ENCODE assay signal across 8 cellular contexts in genomic region chr1:43358121-43358745, GRCh38. TPM values are rescaled to one million over a fixed set of nuclear protein-coding genes. Genes with fewer than 3 reads are reported as not detected.
DNase-seq lines count a peak whose midpoint lies in the region; ATAC-seq, FAIRE-seq and TF ChIP-seq lines count a peak whose summit lies in the region.

No MANE protein-coding gene starts in this region.

- intact Hi-C loops in OCI-LY7 (cut with micrococcal nuclease; ENCODE audit: unreplicated experiment) = loop anchor here (1.0 kb wide), 2 partner anchors 10 to 120 kb away; partner anchors contain the start of gene ELOVL1

- DNase-seq in AG04450 (ENCODE audit: low read depth, low spot score) = no peak
- DNase-seq in OCI-LY7 (ENCODE audit: low spot score) = peak; percentile 60
- peak; percentile 58 for DNase-seq in astrocyte of the spinal cord (ENCODE audit: low read depth, low spot score)
- peak; percentile 52 for DNase-seq in iPS-NIHi7 (ENCODE audit: extremely low spot score)
- peak; percentile 79 for DNase-seq in small intestine
- DNase-seq in amniotic stem cell (lab: John Stamatoyannopoulos, UW) = no peak

- H3K27ac ChIP-seq in AG04450 (ENCODE audit: low read depth, low read length) (peak overlapping the region; percentile 83), OCI-LY7 (ENCODE audit: low read depth, low read length, poor library complexity, severe bottlenecking) (peak overlapping the region; percentile 67), small intestine (ENCODE audit: low read depth in 1 of 2, low read length in 1 of 2) (peak overlapping the region; percentile 98 to 99)

- peak; percentile 56 for TF ChIP-seq CTCF in AG04450 (IDR thresholded peaks at IDR 0.05; ENCODE audit: low read depth, low read length)
- peak; percentile 61 for TF ChIP-seq CTCF in GM12875 (IDR thresholded peaks at IDR 0.05; ENCODE audit: borderline replicate concordance, insufficient read depth, low read depth, low read length)
- peak; percentile 72 for TF ChIP-seq CTCF in OCI-LY7 (conservative IDR thresholded peaks at IDR 0.05; ENCODE audit: low read length)
- TF ChIP-seq CTCF in astrocyte of the spinal cord (IDR thresholded peaks at IDR 0.05; ENCODE audit: low read depth, low read length) = peak; percentile 42

- H3K9me3 ChIP-seq in AG04450 (ENCODE audit: control insufficient read depth, insufficient read depth, low read length) (peaks cover 4% of the 10 kb centered on the region; the same call in 1 of the 2 replicates), OCI-LY7 (ENCODE audit: low read length) (no peaks in the 10 kb centered on the region), small intestine (ENCODE audit: control insufficient read depth, low read depth) (no peaks in the 10 kb centered on the region)

- no TSS peak for BruUV-seq in OCI-LY7 (replicated peaks; lab: Mats Ljungman, UMichigan)

- in situ Hi-C loops in astrocyte of the spinal cord (cut with HindIII; ENCODE audit: low sequenced_read_pairs) = no loop called here

- CTCF ChIA-PET in AG04450 (lab: Charles Lee) = interaction anchor here (0.6 to 2.3 kb wide), 6 partner anchors 16 to 442 kb away, joined by 3 to 15 read pairs (median 3); no protein-coding TSS in a partner anchor
- CTCF ChIA-PET in OCI-LY7 (lab: Charles Lee; ENCODE audit: unreplicated experiment) = interaction anchor here (0.7 to 0.8 kb wide), 2 partner anchors 119 to 131 kb away, joined by 3 read pairs; no protein-coding TSS in a partner anchor

- H3K27me3 ChIP-seq in AG04450 (ENCODE audit: control insufficient read depth, insufficient read depth, low read length) (no peaks in the 10 kb centered on the region), small intestine (ENCODE audit: control insufficient read depth in 2 of 2, insufficient read depth in 2 of 2, low read length in 2 of 2) (no peaks in the 10 kb centered on the region)

- WGBS in small intestine, 3 donors = 0 to 1% (median 1%) methylated on average over 31 to 33 of the region's 33 CpGs

- peak; percentile 6 for ATAC-seq in HG03280 (IDR thresholded peaks at IDR 0.05; ENCODE audit: unreplicated experiment)

- H3K4me1 ChIP-seq in OCI-LY7 (ENCODE audit: insufficient read depth, low read length, poor library complexity, severe bottlenecking) (peaks cover 32% of the 10 kb centered on the region), small intestine (ENCODE audit: control insufficient read depth in 2 of 2, insufficient read depth in 1 of 2, low read depth in 1 of 2, low read length in 1 of 2) (no peaks in the 10 kb centered on the region)

- peak overlapping the region; percentile 78 for H3K4me2 ChIP-seq in OCI-LY7 (ENCODE audit: low read length)

- peaks cover 28% of the 10 kb centered on the region for H3K79me2 ChIP-seq in OCI-LY7 (ENCODE audit: insufficient read depth, low read depth, low read length)

- peaks cover 4% of the 10 kb centered on the region; the same call in 1 of the 2 replicates for H4K20me1 ChIP-seq in OCI-LY7 (ENCODE audit: insufficient read depth, low read length)

- H3K4me3 ChIP-seq in AG04450 (ENCODE audit: low read depth, low read length) (peak overlapping the region; percentile 72), GM12875 (ENCODE audit: low read depth, low read length) (peak overlapping the region; percentile 67), OCI-LY7 (ENCODE audit: low read depth, low read length, poor library complexity, severe bottlenecking) (peak overlapping the region; percentile 99), astrocyte of the spinal cord (ENCODE audit: low read depth, low read length) (peak overlapping the region; percentile 52), small intestine (ENCODE audit: low read depth in 1 of 2, low read length in 2 of 2) (peak overlapping the region; percentile 59 to 79)

- H3K9me2 ChIP-seq in OCI-LY7 (ENCODE audit: insufficient read depth, low read length) = no peaks in the 10 kb centered on the region

- H3K36me3 ChIP-seq in OCI-LY7 (ENCODE audit: insufficient read depth, low read length) (peaks cover 43% of the 10 kb centered on the region), small intestine (ENCODE audit: control insufficient read depth in 2 of 2, insufficient read depth in 2 of 2, low read length in 2 of 2) (peaks cover 0 to 11% of the 10 kb centered on the region in 2 donors)

- POLR2A ChIA-PET in AG04450 (lab: Yijun Ruan, JAX) (interaction anchor here (0.5 to 2.5 kb wide), 10 partner anchors 9 to 131 kb away, joined by 3 to 25 read pairs (median 5); partner anchors contain the start of genes C1orf210, ELOVL1, MED8 and SZT2), OCI-LY7 (lab: Charles Lee) (interaction anchor here (0.6 to 2.2 kb wide), 7 partner anchors 8 to 155 kb away, joined by 3 to 11 read pairs (median 4); partner anchors contain the start of gene ELOVL1)

- peak overlapping the region; percentile 82 for H2AFZ ChIP-seq in OCI-LY7 (ENCODE audit: low read length)

- no peak for FAIRE-seq in small intestine (lab: Jason Lieb, UNC)

RNA-seq across cellular contexts. Expression of gene CDC20, which starts 0.5 kb away (rescaled TPM):
- polyA plus RNA-seq in AG04450 (2011; rRNA removed) = 22.8 and 27.5 TPM in 2 replicates
- polyA minus RNA-seq in AG04450 (2011; rRNA and poly(A)+ RNA removed) = 41.6 and 47.4 TPM in 2 replicates
- total RNA-seq in OCI-LY7 (2014; rRNA removed; shearing (Covaris generic)) = 153 and 174 TPM in 2 replicates
- 209 and 223 TPM in 2 replicates for total RNA-seq in OCI-LY7 (2022)
- polyA plus RNA-seq in small intestine = 10 to 100 TPM in 1 of 3 donors, 1 to 10 TPM in 2; 3.8 to 62.2 (median 6.3) TPM

RNA-seq across cellular contexts. Expression of gene ELOVL1, which starts 9.6 kb away (rescaled TPM):
- polyA plus RNA-seq in AG04450 (2011; rRNA removed) = 165 and 167 TPM in 2 replicates
- polyA minus RNA-seq in AG04450 (2011; rRNA and poly(A)+ RNA removed) = 90.0 and 97.7 TPM in 2 replicates
- total RNA-seq in OCI-LY7 (2014; rRNA removed; shearing (Covaris generic)) = 24.4 and 35.9 TPM in 2 replicates
- 38.2 and 43.9 TPM in 2 replicates for total RNA-seq in OCI-LY7 (2022)
- 100 to 1,000 TPM in 1 of 3 donors, 10 to 100 TPM in 2; 60.6 to 105 (median 64.6) TPM for polyA plus RNA-seq in small intestine

RNA-seq across cellular contexts. Expression of gene MPL, which starts 20.6 kb away (rescaled TPM):
- polyA plus RNA-seq in AG04450 (2011; rRNA removed) (not detected in 2 replicates), small intestine (not detected)
- not detected in 2 replicates for polyA minus RNA-seq in AG04450 (2011; rRNA and poly(A)+ RNA removed)
- total RNA-seq in OCI-LY7 (2014; rRNA removed; shearing (Covaris generic)) = not detected in 2 replicates
- not detected in 2 replicates for total RNA-seq in OCI-LY7 (2022)

RNA-seq across cellular contexts. Expression of gene MED8, which starts 31.4 kb away (rescaled TPM):
- polyA plus RNA-seq in AG04450 (2011; rRNA removed) = 59.3 and 63.7 TPM in 2 replicates
- polyA minus RNA-seq in AG04450 (2011; rRNA and poly(A)+ RNA removed) = 36.9 and 41.8 TPM in 2 replicates
- 37.6 and 38.8 TPM in 2 replicates for total RNA-seq in OCI-LY7 (2014; rRNA removed; shearing (Covaris generic))
- total RNA-seq in OCI-LY7 (2022) = 37.8 and 38.4 TPM in 2 replicates
- polyA plus RNA-seq in small intestine = 10 to 100 TPM; 36.6 to 40.3 (median 38.9) TPM

RNA-seq across cellular contexts. Expression of gene SZT2, which starts 31.5 kb away (rescaled TPM):
- polyA plus RNA-seq in AG04450 (2011; rRNA removed) (9.4 and 10.4 TPM in 2 replicates), small intestine (10 to 100 TPM in 2 of 3 donors, 1 to 10 TPM in 1; 8.9 to 21.5 (median 16.5) TPM)
- polyA minus RNA-seq in AG04450 (2011; rRNA and poly(A)+ RNA removed) = 43.5 and 51.1 TPM in 2 replicates
- total RNA-seq in OCI-LY7 (2014; rRNA removed; shearing (Covaris generic)) = 25.2 and 33.7 TPM in 2 replicates
- 79.4 and 79.8 TPM in 2 replicates for total RNA-seq in OCI-LY7 (2022)

Comparison
In these comparisons a context has a peak if more than half of its experiments do, and no peak if none do; other contexts are left out.
1. DNase-seq: peak in OCI-LY7 (single experiment), astrocyte of the spinal cord (single experiment), iPS-NIHi7 (single experiment) and small intestine (single experiment); none in AG04450 (single experiment) and amniotic stem cell (single experiment).
2. Peak in every context shown above with its lines, with median percentiles within 50 percentile points of each other: H3K27ac ChIP-seq, H3K4me3 ChIP-seq and CTCF ChIP-seq.